Comparison of ENCODE assay signal across 8 cellular contexts in the genomic region with DNA sequence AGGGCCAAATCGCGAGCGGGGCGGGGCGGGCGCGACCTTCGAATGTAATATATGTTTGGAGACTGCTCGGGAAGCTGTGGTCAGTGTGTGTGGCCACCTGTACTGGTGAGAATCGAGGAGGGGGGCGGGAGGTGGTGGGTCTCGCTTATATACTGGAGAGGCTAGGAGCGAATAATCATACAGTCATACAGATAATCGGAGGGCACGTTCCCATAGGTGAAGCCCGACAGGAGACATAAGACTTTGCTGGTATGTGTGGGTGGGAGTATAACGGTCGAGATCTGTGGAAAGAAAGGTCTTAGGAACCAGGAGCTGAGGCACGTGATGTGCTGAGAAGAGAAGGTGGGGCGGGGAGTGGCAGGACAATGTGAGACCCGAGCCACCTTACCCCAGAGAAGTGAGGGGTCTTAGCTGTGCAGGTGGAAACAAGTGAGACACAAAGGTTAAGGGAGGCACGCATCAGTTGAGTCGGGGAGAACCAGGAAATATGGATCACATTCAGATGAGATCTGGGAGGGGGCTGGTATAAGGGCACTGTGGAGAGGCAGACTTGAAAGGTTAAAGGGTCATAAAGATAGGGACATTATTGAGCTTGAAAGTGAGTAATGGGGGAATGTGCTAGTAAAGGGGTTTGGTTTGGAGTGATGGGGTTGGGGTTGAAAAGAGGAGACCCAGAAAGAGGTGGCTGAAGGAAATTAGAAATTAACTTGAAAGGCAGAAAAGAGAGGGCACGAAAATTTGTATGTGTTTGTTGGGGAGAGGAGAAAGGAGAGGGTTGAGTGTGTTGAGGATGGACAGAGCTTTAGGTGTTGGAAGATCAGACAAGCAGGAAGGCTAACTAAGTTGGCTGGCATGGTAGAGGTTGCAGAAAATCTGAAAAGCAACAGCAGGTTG. TPM values are rescaled to one million over a fixed set of nuclear protein-coding genes. Genes with fewer than 3 reads are reported as not detected.
DNase-seq lines count a peak whose midpoint lies in the region; ATAC-seq and TF ChIP-seq lines count a peak whose summit lies in the region.

No MANE protein-coding gene starts in this region.

- H3K27me3 ChIP-seq in cardiac muscle cell (no peaks in the 10 kb centered on the region), subcutaneous abdominal adipose tissue (ENCODE audit: control insufficient read depth in 5 of 5, insufficient read depth in 4 of 5, low read length in 5 of 5) (no peaks in the 10 kb centered on the region)

- peak overlapping the region; percentile 66 to 87 (median 79) for H3K9ac ChIP-seq in subcutaneous abdominal adipose tissue (ENCODE audit: low read length in 5 of 5)

- no peaks in the 10 kb centered on the region for H3K9me3 ChIP-seq in cardiac muscle cell (ENCODE audit: low read depth)
- no peaks in the 10 kb centered on the region for H3K9me3 ChIP-seq in subcutaneous abdominal adipose tissue (ENCODE audit: control insufficient read depth in 5 of 5, low read length in 5 of 5)

- TF ChIP-seq CTCF in cardiac muscle cell (IDR thresholded peaks at IDR 0.05; ENCODE audit: low read depth, low read length): no peak

- H3K27ac Mint-ChIP-seq in activated T-helper 17 cell treated with anti-CD3 and anti-CD28 coated beads, Interleukin-2, amount 50 U/mL, for 72 hours: peak overlapping the region; percentile 96

- peaks cover 34% of the 10 kb centered on the region for H3K4me1 Mint-ChIP-seq in activated T-helper 17 cell treated with anti-CD3 and anti-CD28 coated beads, Interleukin-2, amount 50 U/mL, for 72 hours

- H3K36me3 ChIP-seq in cardiac muscle cell (no peaks in the 10 kb centered on the region), subcutaneous abdominal adipose tissue (ENCODE audit: control insufficient read depth in 5 of 5, insufficient read depth in 5 of 5, low read length in 5 of 5) (peaks cover 0 to 36% (median 27%) of the 10 kb centered on the region in 5 donors)

- H3K27me3 Mint-ChIP-seq in activated T-helper 17 cell treated with anti-CD3 and anti-CD28 coated beads, Interleukin-2, amount 50 U/mL, for 72 hours: no peaks in the 10 kb centered on the region

- H3K9me3 Mint-ChIP-seq in activated T-helper 17 cell treated with anti-CD3 and anti-CD28 coated beads, Interleukin-2, amount 50 U/mL, for 72 hours: no peaks in the 10 kb centered on the region

- H3K36me3 Mint-ChIP-seq in activated T-helper 17 cell treated with anti-CD3 and anti-CD28 coated beads, Interleukin-2, amount 50 U/mL, for 72 hours (ENCODE audit: low read depth): peaks cover 65% of the 10 kb centered on the region

- DNase-seq in cardiac muscle cell (ENCODE audit: low read depth in 1 of 2, low spot score in 1 of 2): peak in 1 of 2 donors; percentile 20
- no peak for DNase-seq in left cardiac atrium
- peak; percentile 24 for DNase-seq in iris pigment epithelial cell (ENCODE audit: low read depth)
- no peak for DNase-seq in hepatic stellate cell (ENCODE audit: low spot score)

- intact Hi-C loops in left cardiac atrium (cut with DNase I): no loop called here

- H3K4me3 Mint-ChIP-seq in activated T-helper 17 cell treated with anti-CD3 and anti-CD28 coated beads, Interleukin-2, amount 50 U/mL, for 72 hours: peak overlapping the region; percentile 90

- H3K4me1 ChIP-seq in cardiac muscle cell (ENCODE audit: low read depth) (peaks cover 21% of the 10 kb centered on the region), subcutaneous abdominal adipose tissue (ENCODE audit: control insufficient read depth in 5 of 5, insufficient read depth in 5 of 5, low read length in 5 of 5) (peaks cover 14 to 66% (median 52%) of the 10 kb centered on the region in 5 donors)

- H3K27ac ChIP-seq in cardiac muscle cell (peak overlapping the region; percentile 100), subcutaneous abdominal adipose tissue (ENCODE audit: low read depth, low read length) (peak overlapping the region; percentile 93)

- peak overlapping the region; percentile 98 for H3K4me3 ChIP-seq in cardiac muscle cell
- peak overlapping the region; percentile 63 to 95 (median 85) for H3K4me3 ChIP-seq in subcutaneous abdominal adipose tissue (ENCODE audit: low read depth in 1 of 5, low read length in 5 of 5)

- ATAC-seq in left cardiac atrium: no peak
- ATAC-seq in activated T-helper 17 cell treated with anti-CD3 and anti-CD28 coated beads, Interleukin-2, amount 50 U/mL, for 72 hours (replicated peaks): no peak
- ATAC-seq in HG02973 (IDR thresholded peaks at IDR 0.05; ENCODE audit: unreplicated experiment): no peak
- no peak for ATAC-seq in GM21528 (IDR thresholded peaks at IDR 0.05; ENCODE audit: low FRiP score, unreplicated experiment)

RNA-seq across cellular contexts. Expression of gene RNF5, which starts 0.6 kb away (rescaled TPM):
- total RNA-seq in cardiac muscle cell: 180 and 188 TPM in 2 replicates
- 232 and 237 TPM in 2 replicates for polyA plus RNA-seq in cardiac muscle cell
- 10 to 100 TPM; 73.0 to 77.9 TPM for total RNA-seq in left cardiac atrium
- 10 to 100 TPM; 46.0 to 64.5 TPM for total RNA-seq in activated T-helper 17 cell treated with anti-CD3 and anti-CD28 coated beads, Interleukin-2, amount 50 U/mL, for 72 hours

RNA-seq across cellular contexts. Expression of gene AGPAT1, which starts 2.9 kb away (rescaled TPM):
- 128 and 146 TPM in 2 replicates for total RNA-seq in cardiac muscle cell
- 69.3 and 69.6 TPM in 2 replicates for polyA plus RNA-seq in cardiac muscle cell
- 10 to 100 TPM; 54.8 to 58.1 TPM for total RNA-seq in left cardiac atrium
- 10 to 100 TPM; 26.8 to 37.5 TPM for total RNA-seq in activated T-helper 17 cell treated with anti-CD3 and anti-CD28 coated beads, Interleukin-2, amount 50 U/mL, for 72 hours

RNA-seq across cellular contexts. Expression of gene AGER, which starts 5.3 kb away (rescaled TPM):
- total RNA-seq in cardiac muscle cell (5.0 and 13.5 TPM in 2 replicates), left cardiac atrium (1 to 10 TPM; 2.4 to 2.8 TPM)
- polyA plus RNA-seq in cardiac muscle cell: 4.8 and 9.8 TPM in 2 replicates
- total RNA-seq in activated T-helper 17 cell treated with anti-CD3 and anti-CD28 coated beads, Interleukin-2, amount 50 U/mL, for 72 hours: 10 to 100 TPM; 19.3 to 50.2 TPM

RNA-seq across cellular contexts. Expression of gene PBX2, which starts 11.2 kb away (rescaled TPM):
- total RNA-seq in cardiac muscle cell: 124 and 130 TPM in 2 replicates
- 17.3 and 23.9 TPM in 2 replicates for polyA plus RNA-seq in cardiac muscle cell
- total RNA-seq in left cardiac atrium: 10 to 100 TPM; 43.7 to 47.7 TPM
- 100 to 1,000 TPM in 1 of 2 donors, 10 to 100 TPM in 1; 53.0 to 135 TPM for total RNA-seq in activated T-helper 17 cell treated with anti-CD3 and anti-CD28 coated beads, Interleukin-2, amount 50 U/mL, for 72 hours

RNA-seq across cellular contexts. Expression of gene GPSM3, which starts 13.6 kb away (rescaled TPM):
- total RNA-seq in cardiac muscle cell (16.7 and 18.0 TPM in 2 replicates), left cardiac atrium (10 to 100 TPM in 1 of 2 donors, 1 to 10 TPM in 1; 8.5 to 15.8 TPM)
- polyA plus RNA-seq in cardiac muscle cell: 14.5 and 17.4 TPM in 2 replicates
- 100 to 1,000 TPM; 136 to 227 TPM for total RNA-seq in activated T-helper 17 cell treated with anti-CD3 and anti-CD28 coated beads, Interleukin-2, amount 50 U/mL, for 72 hours
